In genomic region chr6:42696526-42697267, GRCh38 we compare ENCODE assay signal across 20 cellular contexts. TPM values are rescaled to one million over a fixed set of nuclear protein-coding genes. Genes with fewer than 3 reads are reported as not detected.
DNase-seq lines count a peak whose midpoint lies in the region; ATAC-seq and TF ChIP-seq lines count a peak whose summit lies in the region.
"Had no signal": no experiment of that assay in that cellular context is flagged by ENCODE, and none has a peak within 500 bp of the region (broad histone marks: within the 10 kb centered on the region; RNA-seq: fewer than 3 reads in every experiment).

No MANE protein-coding gene starts in this region.

- H3K36me3 ChIP-seq in mesenchymal stem cell (ENCODE audit: control insufficient read depth in 1 of 2, insufficient read depth in 2 of 2, low read depth in 1 of 2, low read length in 2 of 2) (peaks cover 8 to 28% of the 10 kb centered on the region in 2 experiments), thyroid gland (no peaks in the 10 kb centered on the region)

- DNase-seq in activated CD8-positive, alpha-beta T cell treated with anti-CD3 and anti-CD28 coated beads for 36 hours: no peak
- DNase-seq in activated CD8-positive, alpha-beta T cell treated with anti-CD3 and anti-CD28 coated beads, Interleukin-2, amount 10 ng/mL, durations not matched to agents 7 days and 5 days: no peak
- peak; percentile 60 for DNase-seq in choroid plexus epithelial cell (ENCODE audit: low read depth)
- DNase-seq in mesenchymal stem cell: no peak
- DNase-seq in thyroid gland: peak; percentile 64 to 73
- no peak for DNase-seq in islet precursor cell
- no peak for DNase-seq in T1000 (lab: John Stamatoyannopoulos, UW)
- DNase-seq in ACHN: no peak
- DNase-seq: 8988T; activated CD4-positive, alpha-beta T cell treated with anti-CD3 and anti-CD28 coated beads, Interleukin-2, amount 50 U/mL, for 1 hour; activated effector memory CD4-positive, alpha-beta T cell treated with anti-CD3 and anti-CD28 coated beads, Interleukin-2, amount 50 U/mL, for 16 hours; Calu3; naive B cell; NCI-H1417 treated with DMSO at 0.1 percent for 48 hours; NCI-H524 had no signal

- WGBS in mesenchymal stem cell: 97% methylated on average over 6 of the region's 7 CpGs
- 33 to 39% methylated on average over 7 of the region's 7 CpGs for WGBS in thyroid gland, 2 donors

- no peaks in the 10 kb centered on the region for H3K27me3 ChIP-seq in mesenchymal stem cell (ENCODE audit: control insufficient read depth in 1 of 2, insufficient read depth in 1 of 2, low read length in 2 of 2)
- H3K27me3 ChIP-seq in thyroid gland: no peaks in the 10 kb centered on the region
- H3K27me3 ChIP-seq: Peyer's patch had no signal

- H3K27me3 Mint-ChIP-seq in activated CD8-positive, alpha-beta T cell treated with anti-CD3 and anti-CD28 coated beads for 36 hours: no peaks in the 10 kb centered on the region
- H3K27me3 Mint-ChIP-seq in activated CD8-positive, alpha-beta T cell treated with anti-CD3 and anti-CD28 coated beads, Interleukin-2, amount 10 ng/mL, durations not matched to agents 7 days and 5 days (ENCODE audit: low read depth): no peaks in the 10 kb centered on the region
- H3K27me3 Mint-ChIP-seq: central memory CD8-positive, alpha-beta T cell; IgD-negative memory B cell; naive B cell had no signal

- H3K4me3 ChIP-seq in choroid plexus epithelial cell (ENCODE audit: low read depth, low read length) (no peak overlapping the region), mesenchymal stem cell (ENCODE audit: insufficient read depth in 1 of 2, low read depth in 1 of 2, low read length in 2 of 2) (no peak overlapping the region), thyroid gland (replicated peaks in 1 of 3) (no peak overlapping the region)
- H3K4me3 ChIP-seq: Peyer's patch, thoracic aorta had no signal

- H2BK12ac ChIP-seq in mesenchymal stem cell (ENCODE audit: low read length in 2 of 2): no peak overlapping the region

- CTCF ChIA-PET in activated CD8-positive, alpha-beta T cell treated with anti-CD3 and anti-CD28 coated beads for 36 hours (lab: Charles Lee): interaction anchor here (0.8 to 7.8 kb wide), 5 partner anchors 8 to 592 kb away, joined by 3 to 39 read pairs (median 3); no protein-coding TSS in a partner anchor
- CTCF ChIA-PET in activated CD8-positive, alpha-beta T cell treated with anti-CD3 and anti-CD28 coated beads, Interleukin-2, amount 10 ng/mL, durations not matched to agents 7 days and 5 days (lab: Charles Lee): interaction anchor here (1.1 to 6.4 kb wide), 2 partner anchors 29 to 34 kb away, joined by 3 to 53 read pairs; no protein-coding TSS in a partner anchor

- no peaks in the 10 kb centered on the region for H3K9me3 Mint-ChIP-seq in activated CD8-positive, alpha-beta T cell treated with anti-CD3 and anti-CD28 coated beads for 36 hours
- no peaks in the 10 kb centered on the region for H3K9me3 Mint-ChIP-seq in activated CD8-positive, alpha-beta T cell treated with anti-CD3 and anti-CD28 coated beads, Interleukin-2, amount 10 ng/mL, durations not matched to agents 7 days and 5 days (ENCODE audit: insufficient read depth)
- H3K9me3 Mint-ChIP-seq: central memory CD8-positive, alpha-beta T cell; IgD-negative memory B cell; naive B cell; T-helper 2 cell treated with Interferon-gamma antibody and Interleukin-4, amounts not matched to agents 5 μg/mL and 100 μg/mL, for 36 hours had no signal

- H2AK5ac ChIP-seq in mesenchymal stem cell (ENCODE audit: low read length, severe bottlenecking): no peak overlapping the region

- H4K8ac ChIP-seq in mesenchymal stem cell (ENCODE audit: low read length): no peak overlapping the region

- H3K14ac ChIP-seq in mesenchymal stem cell (ENCODE audit: low read length in 2 of 2): no peak overlapping the region

- peaks cover 25% of the 10 kb centered on the region for H3K4me1 Mint-ChIP-seq in activated CD8-positive, alpha-beta T cell treated with anti-CD3 and anti-CD28 coated beads for 36 hours (ENCODE audit: low read depth)
- peaks cover 34% of the 10 kb centered on the region for H3K4me1 Mint-ChIP-seq in activated CD8-positive, alpha-beta T cell treated with anti-CD3 and anti-CD28 coated beads, Interleukin-2, amount 10 ng/mL, durations not matched to agents 7 days and 5 days (ENCODE audit: low read depth)

- no peak overlapping the region for H3K4me3 Mint-ChIP-seq in activated CD8-positive, alpha-beta T cell treated with anti-CD3 and anti-CD28 coated beads for 36 hours
- no peak overlapping the region for H3K4me3 Mint-ChIP-seq in activated CD8-positive, alpha-beta T cell treated with anti-CD3 and anti-CD28 coated beads, Interleukin-2, amount 10 ng/mL, durations not matched to agents 7 days and 5 days
- H3K4me3 Mint-ChIP-seq: central memory CD8-positive, alpha-beta T cell; IgD-negative memory B cell; T-helper 2 cell treated with Interferon-gamma antibody and Interleukin-4, amounts not matched to agents 5 μg/mL and 100 μg/mL, for 36 hours had no signal

- H2BK120ac ChIP-seq in mesenchymal stem cell (ENCODE audit: low read depth, low read length): no peak overlapping the region

- intact Hi-C loops in activated CD8-positive, alpha-beta T cell treated with anti-CD3 and anti-CD28 coated beads for 36 hours (cut with micrococcal nuclease): no loop called here
- intact Hi-C loops in thyroid gland (cut with DNase I): loop anchor here (5.0 kb wide), 1 partner anchor 36 kb away; no protein-coding TSS in a partner anchor

- peak overlapping the region; percentile 13 for H3K27ac Mint-ChIP-seq in activated CD8-positive, alpha-beta T cell treated with anti-CD3 and anti-CD28 coated beads for 36 hours
- no peak overlapping the region for H3K27ac Mint-ChIP-seq in activated CD8-positive, alpha-beta T cell treated with anti-CD3 and anti-CD28 coated beads, Interleukin-2, amount 10 ng/mL, durations not matched to agents 7 days and 5 days
- H3K27ac Mint-ChIP-seq: naive B cell; T-helper 2 cell treated with Interferon-gamma antibody and Interleukin-4, amounts not matched to agents 5 μg/mL and 100 μg/mL, for 36 hours had no signal

- in situ Hi-C loops in ACHN (cut with HindIII; ENCODE audit: low pct_ligation_motif_present, low pct_unique_long_range_greater_than_20kb, low sequenced_read_pairs): no loop called here

- TF ChIP-seq CTCF in activated CD8-positive, alpha-beta T cell treated with anti-CD3 and anti-CD28 coated beads for 36 hours (IDR thresholded peaks at IDR 0.05): no peak
- TF ChIP-seq CTCF in choroid plexus epithelial cell (conservative IDR thresholded peaks at IDR 0.05; ENCODE audit: low read depth, low read length) (no peak), thyroid gland (IDR thresholded peaks at IDR 0.05) (no peak)

- H3K9me3 ChIP-seq in mesenchymal stem cell (ENCODE audit: control insufficient read depth, low read length) (no peaks in the 10 kb centered on the region), thyroid gland (no peaks in the 10 kb centered on the region)
- H3K9me3 ChIP-seq: Peyer's patch, thoracic aorta had no signal

- H2BK5ac ChIP-seq in mesenchymal stem cell (ENCODE audit: low read depth, low read length, poor library complexity, severe bottlenecking): no peak overlapping the region

- no peak overlapping the region for H2AFZ ChIP-seq in mesenchymal stem cell (ENCODE audit: low read depth, low read length)

- H3K79me1 ChIP-seq in mesenchymal stem cell (replicated peaks; ENCODE audit: low read length, poor library complexity, severe bottlenecking): no peaks in the 10 kb centered on the region

- H3K27ac ChIP-seq in mesenchymal stem cell (ENCODE audit: low read length, poor library complexity, severe bottlenecking) (no peak overlapping the region), thyroid gland (peak overlapping the region; percentile 61 to 82 (median 72))
- H3K27ac ChIP-seq: Peyer's patch, thoracic aorta had no signal

- H3K4me1 ChIP-seq in mesenchymal stem cell (ENCODE audit: control insufficient read depth, insufficient read depth, low read depth, low read length) (peaks cover 3% of the 10 kb centered on the region), thyroid gland (peaks cover 50 to 58% of the 10 kb centered on the region in 2 donors)
- H3K4me1 ChIP-seq: Peyer's patch had no signal

- no peak overlapping the region for H3K4me2 ChIP-seq in mesenchymal stem cell (ENCODE audit: low read length, poor library complexity, severe bottlenecking)

- POLR2A ChIA-PET in activated CD8-positive, alpha-beta T cell treated with anti-CD3 and anti-CD28 coated beads for 36 hours (lab: Charles Lee): interaction anchor here (0.7 to 1.3 kb wide), 2 partner anchors 13 to 84 kb away, joined by 3 to 4 read pairs; no protein-coding TSS in a partner anchor
- POLR2A ChIA-PET in activated CD8-positive, alpha-beta T cell treated with anti-CD3 and anti-CD28 coated beads, Interleukin-2, amount 10 ng/mL, durations not matched to agents 7 days and 5 days (lab: Charles Lee): interaction anchor here (0.7 to 1.0 kb wide), 2 partner anchors 29 to 75 kb away, joined by 3 to 6 read pairs; no protein-coding TSS in a partner anchor

- H3K18ac ChIP-seq in mesenchymal stem cell (ENCODE audit: low read depth in 1 of 2, low read length in 2 of 2): no peak overlapping the region

- no peak overlapping the region for H4K91ac ChIP-seq in mesenchymal stem cell (ENCODE audit: low read length)

- no peak for ATAC-seq in activated CD8-positive, alpha-beta T cell treated with anti-CD3 and anti-CD28 coated beads for 36 hours
- no peak for ATAC-seq in activated CD8-positive, alpha-beta T cell treated with anti-CD3 and anti-CD28 coated beads, Interleukin-2, amount 10 ng/mL, durations not matched to agents 7 days and 5 days

- peak overlapping the region; percentile 38 for H3K9ac ChIP-seq in mesenchymal stem cell (ENCODE audit: low read length)

- no peak overlapping the region for H3K4ac ChIP-seq in mesenchymal stem cell (ENCODE audit: low read depth in 1 of 2, low read length in 2 of 2)

- H2BK15ac ChIP-seq in mesenchymal stem cell (ENCODE audit: low read depth, poor library complexity, severe bottlenecking): no peak overlapping the region

- H3K23ac ChIP-seq in mesenchymal stem cell (ENCODE audit: low read length in 2 of 2): no peak overlapping the region

- TF ChIP-seq POLR2A in thyroid gland (IDR thresholded peaks at IDR 0.05): no peak

- peaks cover 19% of the 10 kb centered on the region for H3K36me3 Mint-ChIP-seq in activated CD8-positive, alpha-beta T cell treated with anti-CD3 and anti-CD28 coated beads for 36 hours (ENCODE audit: low read depth)
- H3K36me3 Mint-ChIP-seq in activated CD8-positive, alpha-beta T cell treated with anti-CD3 and anti-CD28 coated beads, Interleukin-2, amount 10 ng/mL, durations not matched to agents 7 days and 5 days (ENCODE audit: low read depth): peaks cover 23% of the 10 kb centered on the region
- H3K36me3 Mint-ChIP-seq: IgD-negative memory B cell, naive B cell had no signal

RNA-seq across cellular contexts. Expression of gene PRPH2, which starts 25.7 kb away (rescaled TPM):
- total RNA-seq in activated CD8-positive, alpha-beta T cell treated with anti-CD3 and anti-CD28 coated beads for 36 hours: not detected
- total RNA-seq in activated CD8-positive, alpha-beta T cell treated with anti-CD3 and anti-CD28 coated beads, Interleukin-2, amount 10 ng/mL, durations not matched to agents 7 days and 5 days: not detected
- 0.03 TPM for polyA plus RNA-seq in mesenchymal stem cell (2013, experiment 1 of 2)
- polyA plus RNA-seq in mesenchymal stem cell (2013, experiment 2 of 2): 0.07 TPM
- 10 to 100 TPM in 1 of 4 donors, 1 to 10 TPM in 2, under 1 TPM in 1; 0.59 to 11.4 (median 3.6) TPM for total RNA-seq in thyroid gland
- total RNA-seq: Calu3 had no signal
- polyA plus RNA-seq: IgD-negative memory B cell had no signal

RNA-seq across cellular contexts. Expression of gene TBCC, which starts 49.2 kb away (rescaled TPM):
- total RNA-seq in activated CD8-positive, alpha-beta T cell treated with anti-CD3 and anti-CD28 coated beads for 36 hours: 10 to 100 TPM; 16.0 to 16.3 TPM
- 10 to 100 TPM; 26.7 to 29.1 TPM for total RNA-seq in activated CD8-positive, alpha-beta T cell treated with anti-CD3 and anti-CD28 coated beads, Interleukin-2, amount 10 ng/mL, durations not matched to agents 7 days and 5 days
- polyA plus RNA-seq in mesenchymal stem cell (2013, experiment 1 of 2): 20.5 TPM
- 22.6 TPM for polyA plus RNA-seq in mesenchymal stem cell (2013, experiment 2 of 2)
- total RNA-seq in thyroid gland: 10 to 100 TPM; 37.2 to 48.9 (median 48.4) TPM

Comparison
In these comparisons a context has a peak if more than half of its experiments do, and no peak if none do; other contexts are left out.
1. DNase-seq: peak in choroid plexus epithelial cell (single experiment) and thyroid gland (2 of 2); none in activated CD8-positive, alpha-beta T cell treated with anti-CD3 and anti-CD28 coated beads for 36 hours (single experiment), activated CD8-positive, alpha-beta T cell treated with anti-CD3 and anti-CD28 coated beads, Interleukin-2, amount 10 ng/mL, durations not matched to agents 7 days and 5 days (single experiment), mesenchymal stem cell (single experiment), islet precursor cell (single experiment), T1000 (single experiment) and ACHN (single experiment).